Comparison of ENCODE assay signal across 31 cellular contexts in the genomic region with DNA sequence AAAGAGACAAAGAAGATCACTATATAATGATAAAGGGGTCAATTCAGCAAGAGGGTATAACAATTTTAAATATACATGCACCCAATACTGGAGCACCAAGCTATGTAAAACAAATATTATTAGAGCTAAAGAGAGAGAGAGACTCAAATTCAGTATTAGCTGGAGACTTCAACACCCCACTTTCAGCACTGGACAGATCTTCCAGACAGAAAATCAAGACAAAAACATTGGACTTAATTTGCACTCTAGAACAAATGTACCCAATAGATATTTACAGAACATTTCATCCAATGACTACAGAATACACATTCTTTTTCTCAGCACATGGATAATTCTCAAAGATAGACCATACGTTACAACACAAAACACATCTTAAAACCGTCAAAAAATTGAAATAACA.
"Had no signal": no experiment of that assay in that cellular context is flagged by ENCODE, and none has a peak within 500 bp of the region (broad histone marks: within the 10 kb centered on the region; RNA-seq: fewer than 3 reads in every experiment).

No MANE protein-coding gene starts in this region.

- H3K4me2 ChIP-seq: neural progenitor cell, smooth muscle cell had no signal

- H3K79me2 ChIP-seq: parathyroid adenoma had no signal

- ATAC-seq: natural killer cell; psoas muscle; right cardiac atrium; sciatic nerve; stimulated activated memory B cell treated with anti-CD40 and anti-IgM and Interleukin-4, amounts not matched to agents 10 μg/mL and 1 μg/mL and 100 μg/mL, for 72 hours; stimulated activated naive CD8-positive, alpha-beta T cell treated with anti-CD3 and anti-CD28 coated beads, Interleukin-15, amount 100 ng/mL, for 72 hours; stimulated activated naive CD8-positive, alpha-beta T cell treated with anti-CD3 and anti-CD28 coated beads, Interleukin-15, Interleukin-2, amounts not matched to agents 100 U/mL and 50 U/mL, for 24 hours; upper lobe of right lung had no signal

- H3K36me3 Mint-ChIP-seq: neural progenitor cell, type B pancreatic cell had no signal

- H3K36me3 ChIP-seq: neural progenitor cell, ovary, spleen, suprapubic skin, tibial artery, transverse colon, upper lobe of right lung, uterus had no signal

- H3K27me3 ChIP-seq: neural progenitor cell, ovary, suprapubic skin, testis, upper lobe of right lung, uterus had no signal

- H3K4me3 ChIP-seq: neural progenitor cell, ovary, psoas muscle, skin epidermis, smooth muscle cell, spleen, suprapubic skin, testis, tibial artery, transverse colon, upper lobe of right lung, uterus had no signal

- H3K4me3 Mint-ChIP-seq: natural killer cell; nephron; neural progenitor cell; stimulated activated memory B cell treated with anti-CD40 and anti-IgM and Interleukin-4, amounts not matched to agents 10 μg/mL and 1 μg/mL and 100 μg/mL, for 72 hours; stimulated activated naive CD8-positive, alpha-beta T cell treated with anti-CD3 and anti-CD28 coated beads, Interleukin-15, amount 100 ng/mL, for 72 hours; type B pancreatic cell had no signal

- H2AFZ ChIP-seq: neural progenitor cell, parathyroid adenoma had no signal

- H3K27ac ChIP-seq: neural progenitor cell, ovary, parathyroid adenoma, psoas muscle, skin epidermis, spleen, suprapubic skin, testis, tibial artery, transverse colon, upper lobe of right lung, uterus had no signal

- H3K27me3 Mint-ChIP-seq: progenitor cell of endocrine pancreas, type B pancreatic cell had no signal

- H3K27ac Mint-ChIP-seq: natural killer cell; nephron; neural progenitor cell; progenitor cell of endocrine pancreas; stimulated activated memory B cell treated with anti-CD40 and anti-IgM and Interleukin-4, amounts not matched to agents 10 μg/mL and 1 μg/mL and 100 μg/mL, for 72 hours; stimulated activated naive CD8-positive, alpha-beta T cell treated with anti-CD3 and anti-CD28 coated beads, Interleukin-15, amount 100 ng/mL, for 72 hours; type B pancreatic cell had no signal

- H3K4me1 Mint-ChIP-seq: natural killer cell; nephron; neural progenitor cell; stimulated activated memory B cell treated with anti-CD40 and anti-IgM and Interleukin-4, amounts not matched to agents 10 μg/mL and 1 μg/mL and 100 μg/mL, for 72 hours; stimulated activated naive CD8-positive, alpha-beta T cell treated with anti-CD3 and anti-CD28 coated beads, Interleukin-15, amount 100 ng/mL, for 72 hours had no signal

- H3K9me3 ChIP-seq: ovary, suprapubic skin, testis, upper lobe of right lung, uterus had no signal

- H3K4me1 ChIP-seq: neural progenitor cell, parathyroid adenoma, psoas muscle, spleen, suprapubic skin, testis, tibial artery, transverse colon, upper lobe of right lung, uterus had no signal

- DNase-seq: natural killer cell; occipital lobe; ovary; posterior cingulate gyrus; psoas muscle; right cardiac atrium; spleen; stimulated activated CD4-positive, alpha-beta T cell treated with anti-CD3 and anti-CD28 coated beads, Interleukin-12 subunit alpha, Interleukin-12 subunit beta, amount 100 ng/mL, for 4 hours; stimulated activated CD4-positive, alpha-beta T cell treated with anti-CD3 and anti-CD28 coated beads, Interleukin-1b, Interleukin-23, amount 100 ng/mL, for 48 hours; stimulated activated CD4-positive, alpha-beta T cell treated with anti-CD3 and anti-CD28 coated beads, Interleukin-4, amount 100 ng/mL, for 1 hour; stimulated activated CD4-positive, alpha-beta T cell treated with anti-CD3 and anti-CD28 coated beads, Interleukin-4, amount 100 ng/mL, for 4 hours; stimulated activated CD8-positive, alpha-beta memory T cell treated with anti-CD3 and anti-CD28 coated beads, Interleukin-4, amount 100 ng/mL, for 48 hours; stimulated activated naive CD4-positive, alpha-beta T cell; stimulated activated naive CD8-positive, alpha-beta T cell treated with anti-CD3 and anti-CD28 coated beads, Interleukin-15, amount 100 ng/mL, for 72 hours; stimulated activated naive CD8-positive, alpha-beta T cell treated with anti-CD3 and anti-CD28 coated beads, Interleukin-15, Interleukin-2, amounts not matched to agents 100 U/mL and 50 U/mL, for 24 hours; substantia nigra; testis; tibial artery; transverse colon; upper lobe of right lung; uterus had no signal

- H3K9ac ChIP-seq: neural progenitor cell, parathyroid adenoma had no signal

- H3K9me3 Mint-ChIP-seq: type B pancreatic cell had no signal
